8 cellular contexts compared by ENCODE assay signal in the genomic region with DNA sequence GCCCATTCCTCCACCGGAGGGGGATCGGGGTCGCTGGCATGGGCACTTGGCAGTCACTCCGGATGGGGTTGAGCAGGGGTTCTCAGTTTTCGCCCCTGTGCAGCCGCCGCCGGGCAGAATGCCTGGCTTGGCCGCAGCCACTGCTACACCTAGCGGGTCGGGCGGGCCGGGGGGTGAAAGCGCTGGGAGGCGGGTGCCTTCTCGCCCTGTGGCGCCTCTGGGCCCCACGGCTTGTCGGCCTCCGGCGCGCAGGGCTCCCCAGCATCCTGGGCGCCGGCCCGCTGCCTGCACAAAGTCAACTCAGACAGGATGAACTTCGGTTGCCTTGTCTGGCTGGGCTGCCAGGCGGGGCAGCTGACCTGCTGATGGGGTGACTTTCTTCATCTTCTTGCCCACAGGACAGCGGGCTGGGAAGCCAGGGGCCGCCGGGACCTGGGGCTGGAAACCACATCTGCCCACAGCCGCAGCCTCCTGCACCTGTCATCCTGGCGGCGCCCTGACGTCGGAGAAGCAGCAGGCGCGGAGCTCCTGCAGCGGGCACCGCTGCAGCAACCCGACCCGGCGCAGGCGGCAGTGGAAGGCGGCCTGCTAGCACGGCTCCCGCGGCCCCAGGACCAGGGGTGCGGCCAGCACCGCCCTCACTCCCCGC. TPM values are rescaled to one million over a fixed set of nuclear protein-coding genes. Genes with fewer than 3 reads are reported as not detected.
A peak's percentile ranks its signal among the peaks of the same experiment; 100 is the strongest.
DNase-seq lines count a peak whose midpoint lies in the region; TF ChIP-seq lines count a peak whose summit lies in the region.

No MANE protein-coding gene starts in this region.

- WGBS in ovary, 3 donors, result 1 to 2% (median 1%) methylated on average over 24 to 50 of the region's 50 CpGs

- H3K27ac ChIP-seq in ovary, result no peak overlapping the region

- no peaks in the 10 kb centered on the region for H3K36me3 ChIP-seq in ovary

- no peak overlapping the region for H3K4me3 ChIP-seq in ovary

- H3K4me1 ChIP-seq in ovary (ENCODE audit: insufficient read depth), result peaks cover 7% of the 10 kb centered on the region

- H3K27me3 ChIP-seq in ovary, result peaks cover 3% of the 10 kb centered on the region

- no peak for TF ChIP-seq CTCF in ovary (IDR thresholded peaks at IDR 0.05)

- no peak for TF ChIP-seq POLR2A in ovary (IDR thresholded peaks at IDR 0.05)

- no peaks in the 10 kb centered on the region for H3K9me3 ChIP-seq in ovary

- TF ChIP-seq EP300 in ovary (IDR thresholded peaks at IDR 0.05), result no peak

- DNase-seq in SHP77 (lab: John Stamatoyannopoulos, UW) (peak; percentile 9 to 37), SHP77 treated with DMSO at 0.1 percent for 48 hours (lab: John Stamatoyannopoulos, UW) (no peak), NCI-H146 (lab: John Stamatoyannopoulos, UW) (peak; percentile 82), activated T-cell treated with anti-CD3 and anti-CD28 coated beads for 4 hours (peak; percentile 14), head of caudate nucleus (peak in 39 of 42 donors; percentile 13 to 69 (median 50)), posterior cingulate gyrus (peak in 6 of 10 donors; percentile 13 to 86 (median 38)), NAMALWA (ENCODE audit: low spot score) (no peak), ovary (no peak)

- intact Hi-C loops in head of caudate nucleus (cut with DNase I), result no loop called here
- intact Hi-C loops in posterior cingulate gyrus (cut with DNase I), result no loop called here
- intact Hi-C loops in ovary (cut with DNase I), result no loop called here

RNA-seq across cellular contexts. Expression of gene ANKRD18A, which starts 1.2 kb away (rescaled TPM):
- 1 to 10 TPM in 3 of 7 donors, under 1 TPM in 3, not detected in 1; 0.12 to 2.3 (median 0.89) TPM for total RNA-seq in ovary
- polyA plus RNA-seq in ovary, result under 1 TPM; 0.06 to 0.23 TPM

Comparison
In these comparisons a context has a peak if more than half of its experiments do, and no peak if none do; other contexts are left out.
1. DNase-seq: peak in SHP77 (2 of 2), NCI-H146 (single experiment), activated T-cell treated with anti-CD3 and anti-CD28 coated beads for 4 hours (single experiment), head of caudate nucleus (39 of 42) and posterior cingulate gyrus (6 of 10); none in SHP77 treated with DMSO at 0.1 percent for 48 hours (single experiment), NAMALWA (single experiment) and ovary (0 of 5).